In the genomic region with DNA sequence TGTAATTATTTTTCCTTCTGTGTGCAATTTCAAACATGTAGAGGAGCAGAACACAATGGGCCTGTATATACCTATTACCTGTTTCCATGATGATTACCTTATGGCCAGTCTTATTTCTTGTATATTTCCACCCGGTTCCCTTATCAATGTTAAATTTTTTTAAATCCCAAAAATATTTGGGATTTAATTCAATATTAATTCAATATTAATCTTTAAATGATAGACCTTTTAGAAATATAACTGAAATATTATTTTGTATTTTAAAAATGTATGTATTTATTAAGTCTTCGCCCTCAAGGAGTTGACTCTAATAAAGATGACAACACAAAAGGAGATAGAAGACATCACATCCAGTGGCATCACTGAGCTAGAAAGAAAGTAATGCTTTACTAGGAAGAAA, we compare ENCODE assay signal across 10 cellular contexts. TPM values are rescaled to one million over a fixed set of nuclear protein-coding genes. Genes with fewer than 3 reads are reported as not detected.
"Had no signal": no experiment of that assay in that cellular context is flagged by ENCODE, and none has a peak within 500 bp of the region (broad histone marks: within the 10 kb centered on the region; RNA-seq: fewer than 3 reads in every experiment).

No MANE protein-coding gene starts in this region.

- H3K4me3 ChIP-seq: GM23248, HAP-1, K562 had no signal

- H3K27ac Mint-ChIP-seq: HFFc6 had no signal

- ATAC-seq: HCT116, K562 had no signal

- H2AFZ ChIP-seq: GM23248 had no signal

- DNase-seq: GOT3, H7, HFFc6, IMR-90 had no signal

- H3K4me3 Mint-ChIP-seq: HFFc6 had no signal

- H3K36me3 ChIP-seq: HAP-1 had no signal

- H3K4me1 ChIP-seq: HAP-1 had no signal

- H3K27ac ChIP-seq: GM23248 had no signal

- H3K9me3 Mint-ChIP-seq: HFFc6 had no signal

- H3K9me3 ChIP-seq: HAP-1 had no signal

RNA-seq across cellular contexts. Expression of gene KRT6C, which starts 0.6 kb away (rescaled TPM):
- total RNA-seq: GM23248, H4, H7, HFFc6, HT-29, IMR-90, K562 had no signal

RNA-seq across cellular contexts. Expression of gene KRT6A, which starts 18.8 kb away (rescaled TPM):
- total RNA-seq: GM23248, H4, H7, HFFc6, HT-29, IMR-90, K562 had no signal

RNA-seq across cellular contexts. Expression of gene KRT6B, which starts 22.3 kb away (rescaled TPM):
- total RNA-seq: GM23248, H4, H7, HFFc6, IMR-90, K562 had no signal

RNA-seq across cellular contexts. Expression of gene KRT75, which starts 40.0 kb away (rescaled TPM):
- total RNA-seq: GM23248, H7, HFFc6, IMR-90, K562 had no signal

RNA-seq across cellular contexts. Expression of gene KRT5, which starts 46.0 kb away (rescaled TPM):
- total RNA-seq: GM23248, H4, H7, HFFc6, HT-29, IMR-90, K562 had no signal
